Comparison of ENCODE assay signal across 25 cellular contexts in the genomic region with DNA sequence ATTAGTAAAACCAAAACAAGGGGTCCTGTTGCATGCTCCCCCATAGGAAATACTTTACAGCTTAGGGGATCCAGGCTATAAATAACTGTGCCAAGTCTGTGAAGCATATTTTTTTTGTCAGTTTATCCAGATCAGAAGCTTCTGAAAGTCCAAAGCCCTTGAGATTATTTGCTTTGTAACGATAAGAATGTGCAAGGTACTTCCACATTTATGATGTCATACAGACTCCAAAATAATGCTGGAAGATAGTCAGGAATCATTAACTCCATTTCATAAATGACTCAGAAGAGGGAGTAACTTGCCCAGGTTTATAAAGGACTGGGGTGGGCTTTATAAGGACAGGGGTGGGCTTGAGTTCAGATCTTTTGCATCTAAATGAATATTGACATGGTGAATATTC. TPM values are rescaled to one million over a fixed set of nuclear protein-coding genes. Genes with fewer than 3 reads are reported as not detected.
DNase-seq lines count a peak whose midpoint lies in the region; ATAC-seq, FAIRE-seq and TF ChIP-seq lines count a peak whose summit lies in the region.
"Had no signal": no experiment of that assay in that cellular context is flagged by ENCODE, and none has a peak within 500 bp of the region (broad histone marks: within the 10 kb centered on the region; RNA-seq: fewer than 3 reads in every experiment).

No MANE protein-coding gene starts in this region.

- no peak for TF ChIP-seq EP300 in HepG2 (IDR thresholded peaks at IDR 0.05; ENCODE audit: low read depth in 2 of 2, low read length in 2 of 2)
- TF ChIP-seq EP300 in HepG2 (CRISPR knock-in tag; IDR thresholded peaks at IDR 0.05; ENCODE audit: borderline replicate concordance) = no peak

- peaks cover 2% of the 10 kb centered on the region for H3K4me1 Mint-ChIP-seq in T-helper 17 cell
- H3K4me1 Mint-ChIP-seq: CD14-positive monocyte; CD8-positive, alpha-beta memory T cell; GM23338; H9 had no signal

- H3K4me1 ChIP-seq in HepG2 (ENCODE audit: insufficient read depth, low read length) (no peaks in the 10 kb centered on the region), right lobe of liver (no peaks in the 10 kb centered on the region), left lung (no peaks in the 10 kb centered on the region), upper lobe of right lung (no peaks in the 10 kb centered on the region)
- H3K4me1 ChIP-seq: A549; BLaER1 treated with 17β-estradiol and CSF1 and Interleukin-3, amounts not matched to agents 10 nM and 100 nM had no signal

- H3K27ac ChIP-seq in HepG2 (ENCODE audit: extremely low read length, insufficient read depth, low read length) (no peak overlapping the region), right lobe of liver (no peak overlapping the region), left lung (no peak overlapping the region), upper lobe of right lung (no peak overlapping the region)
- H3K27ac ChIP-seq: A549; BLaER1 treated with 17β-estradiol and CSF1 and Interleukin-3, amounts not matched to agents 10 nM and 100 nM had no signal

- no peak for ATAC-seq in HepG2
- ATAC-seq in right lobe of liver = no peak
- ATAC-seq in left lung = peak; percentile 79
- ATAC-seq in upper lobe of right lung = peak; percentile 51
- no peak for ATAC-seq in T-helper 17 cell
- ATAC-seq: A549, GM23338, HCT116 had no signal

- no peak overlapping the region for H3K4me3 Mint-ChIP-seq in T-helper 17 cell
- H3K4me3 Mint-ChIP-seq: CD14-positive monocyte; CD4-positive, alpha-beta T cell; CD8-positive, alpha-beta memory T cell; GM23338; H9 had no signal

- no peak overlapping the region for H3K4me3 ChIP-seq in HepG2 (replicated peaks in 1 of 3; ENCODE audit: insufficient read depth in 1 of 3, low read depth in 2 of 3, low read length in 3 of 3)
- H3K4me3 ChIP-seq in right lobe of liver = no peak overlapping the region
- H3K4me3 ChIP-seq in left lung = no peak overlapping the region
- no peak overlapping the region for H3K4me3 ChIP-seq in upper lobe of right lung
- H3K4me3 ChIP-seq: A549; BLaER1 treated with 17β-estradiol and CSF1 and Interleukin-3, amounts not matched to agents 10 nM and 100 nM; GM23338 had no signal

- H3K79me2 ChIP-seq in HepG2 (ENCODE audit: insufficient read depth, low read length) = no peaks in the 10 kb centered on the region

- no peaks in the 10 kb centered on the region for H3K36me3 Mint-ChIP-seq in T-helper 17 cell (ENCODE audit: low read depth)
- H3K36me3 Mint-ChIP-seq: CD14-positive monocyte; CD8-positive, alpha-beta memory T cell had no signal

- 7% methylated on average over 1 of the region's 1 CpG for WGBS in HepG2 (ENCODE audit: low lambda C conversion rate)
- 21% methylated on average over 1 of the region's 1 CpG for WGBS in right lobe of liver (ENCODE audit: insufficient coverage, low coverage, low lambda C conversion rate, missing lambda C conversion rate)

- H3K27me3 ChIP-seq in HepG2 (ENCODE audit: control insufficient read depth in 1 of 2, insufficient read depth in 2 of 2, low read length in 2 of 2) (peaks cover 0 to 21% of the 10 kb centered on the region in 2 experiments; a peak in 3 of 5 replicates), right lobe of liver (no peaks in the 10 kb centered on the region), left lung (no peaks in the 10 kb centered on the region), upper lobe of right lung (no peaks in the 10 kb centered on the region)
- H3K27me3 ChIP-seq: BE2C; BLaER1 treated with 17β-estradiol and CSF1 and Interleukin-3, amounts not matched to agents 10 nM and 100 nM had no signal

- intact Hi-C loops in HepG2 (cut with micrococcal nuclease; ENCODE audit: unreplicated experiment) (no loop called here), right lobe of liver (cut with DNase I) (no loop called here), left lung (cut with DNase I) (no loop called here), upper lobe of right lung (cut with DNase I) (no loop called here)

- no peak for TF ChIP-seq RAD21 in HepG2 (CRISPR knock-in tag; IDR thresholded peaks at IDR 0.05)

- CTCF ChIA-PET in HepG2 (lab: Yijun Ruan, JAX; ENCODE audit: low intra/inter-chr PET ratio, low total read pairs) = no interaction called here

- H3K27ac Mint-ChIP-seq in T-helper 17 cell = no peak overlapping the region
- H3K27ac Mint-ChIP-seq: CD14-positive monocyte; CD4-positive, alpha-beta T cell; CD8-positive, alpha-beta memory T cell; GM23338; H9 had no signal

- H3K27me3 Mint-ChIP-seq in T-helper 17 cell = peaks cover 23% of the 10 kb centered on the region

- in situ Hi-C loops in HepG2 (cut with HindIII; ENCODE audit: extremely low pct_ligation_motif_present, low pct_unique_long_range_greater_than_20kb) = no loop called here

- TF ChIP-seq POLR2A in HepG2 (IDR thresholded peaks at IDR 0.05; ENCODE audit: insufficient read depth in 1 of 2, low read depth in 2 of 2, low read length in 2 of 2) (no peak), right lobe of liver (IDR thresholded peaks at IDR 0.05) (no peak)

- no peaks in the 10 kb centered on the region for H3K9me3 ChIP-seq in HepG2 (ENCODE audit: low read length)
- H3K9me3 ChIP-seq in right lobe of liver = no peaks in the 10 kb centered on the region
- H3K9me3 ChIP-seq in left lung = no peaks in the 10 kb centered on the region
- H3K9me3 ChIP-seq in upper lobe of right lung = no peaks in the 10 kb centered on the region
- no peaks in the 10 kb centered on the region for H3K9me3 ChIP-seq in T-helper 17 cell (ENCODE audit: control insufficient read depth, low read length, poor library complexity, severe bottlenecking)
- H3K9me3 ChIP-seq: A549; BE2C; BLaER1 treated with 17β-estradiol and CSF1 and Interleukin-3, amounts not matched to agents 10 nM and 100 nM had no signal

- no peak overlapping the region for H3K4me2 ChIP-seq in HepG2 (ENCODE audit: low read depth, low read length)
- H3K4me2 ChIP-seq: A549; BLaER1 treated with 17β-estradiol and CSF1 and Interleukin-3, amounts not matched to agents 10 nM and 100 nM; GM23338 had no signal

- no peak overlapping the region for H3K9ac ChIP-seq in HepG2 (ENCODE audit: insufficient read depth, low read depth, low read length)
- H3K9ac ChIP-seq: BLaER1 treated with 17β-estradiol and CSF1 and Interleukin-3, amounts not matched to agents 10 nM and 100 nM had no signal

- POLR2A ChIA-PET in HepG2 (lab: Yijun Ruan, JAX) = interaction anchor here (1.2 kb wide), 1 partner anchor 28 kb away, joined by 3 read pairs; no protein-coding TSS in a partner anchor

- DNase-seq in HepG2 (ENCODE audit: low spot score) (no peak), right lobe of liver (no peak), left lung (no peak), upper lobe of right lung (no peak), T-helper 17 cell (no peak)
- DNase-seq in activated CD8-positive, alpha-beta memory T cell treated with anti-CD3 and anti-CD28 coated beads, Interleukin-2, amount 50 U/mL, for 48 hours = no peak
- DNase-seq: 8988T; ACHN; AML-193; BE2C; CD4-positive, alpha-beta T cell; CD8-positive, alpha-beta memory T cell; DMS 273 treated with DMSO at 0.1 percent for 48 hours; DND-41; H9 had no signal

- H4K20me1 ChIP-seq in HepG2 (ENCODE audit: insufficient read depth, low read length) = no peaks in the 10 kb centered on the region
- H4K20me1 ChIP-seq: BLaER1 treated with 17β-estradiol and CSF1 and Interleukin-3, amounts not matched to agents 10 nM and 100 nM had no signal

- no peak overlapping the region for H2AFZ ChIP-seq in HepG2 (ENCODE audit: low read length)
- H2AFZ ChIP-seq: GM23338 had no signal

- no peak for FAIRE-seq in HepG2 (lab: Jason Lieb, UNC)
- FAIRE-seq: A549, D721Med, G401.6, GM12892, GM19239 had no signal

- H3K36me3 ChIP-seq in HepG2 (replicated peaks in 1 of 2; ENCODE audit: control insufficient read depth in 1 of 2, insufficient read depth in 2 of 2, low read length in 2 of 2) = no peaks in the 10 kb centered on the region
- H3K36me3 ChIP-seq in right lobe of liver = no peaks in the 10 kb centered on the region
- H3K36me3 ChIP-seq in left lung = no peaks in the 10 kb centered on the region
- no peaks in the 10 kb centered on the region for H3K36me3 ChIP-seq in upper lobe of right lung
- H3K36me3 ChIP-seq: BE2C; BLaER1 treated with 17β-estradiol and CSF1 and Interleukin-3, amounts not matched to agents 10 nM and 100 nM had no signal

- TF ChIP-seq CTCF in HepG2 (CRISPR knock-in tag; IDR thresholded peaks at IDR 0.05) = no peak
- TF ChIP-seq CTCF in right lobe of liver (IDR thresholded peaks at IDR 0.05) = no peak
- TF ChIP-seq CTCF in left lung (IDR thresholded peaks at IDR 0.05) = no peak
- no peak for TF ChIP-seq CTCF in upper lobe of right lung (IDR thresholded peaks at IDR 0.05)

- BruUV-seq in HepG2 (replicated peaks; lab: Mats Ljungman, UMichigan) = no TSS peak

RNA-seq across cellular contexts. Expression of a gene that starts 29.3 kb away (rescaled TPM):
- total RNA-seq in HepG2 (2016; rRNA removed; fragmentation: Illumina TruSeq; extraction: Trizol) (37.4 and 39.9 TPM in 2 replicates), right lobe of liver (10 to 100 TPM in 5 of 6 experiments, 1 to 10 TPM in 1; 9.2 to 21.5 (median 12.8) TPM), left lung (10 to 100 TPM; 19.6 to 20.3 TPM), upper lobe of right lung (22.4 TPM), T-helper 17 cell (10 to 100 TPM in 1 of 2 donors, 1 to 10 TPM in 1; 8.7 to 10.1 TPM)
- total RNA-seq in HepG2 (2016; cell fraction: cytosol; rRNA removed; fragmentation: Illumina TruSeq; extraction: Trizol; ENCODE audit: low read depth) = 15.3 and 17.0 TPM in 2 replicates
- 34.6 and 37.8 TPM in 2 replicates for total RNA-seq in HepG2 (2016; cell fraction: insoluble cytoplasmic fraction; rRNA removed; fragmentation: Illumina TruSeq; extraction: Trizol)
- total RNA-seq in HepG2 (2016; cell fraction: membrane; rRNA removed; fragmentation: Illumina TruSeq; extraction: Trizol) = 32.5 and 33.9 TPM in 2 replicates
- total RNA-seq in HepG2 (2016; cell fraction: nucleus; rRNA removed; fragmentation: Illumina TruSeq; extraction: Trizol) = 32.4 and 33.3 TPM in 2 replicates
- 22.8 and 27.4 TPM in 2 replicates for polyA plus RNA-seq in HepG2 (2011; rRNA removed)
- polyA plus RNA-seq in HepG2 (2011; cell fraction: cytosol; rRNA removed) = 14.4 and 20.5 TPM in 2 replicates
- 6.1 and 7.8 TPM in 2 replicates for polyA plus RNA-seq in HepG2 (2011; cell fraction: nucleus; rRNA removed)
- polyA plus RNA-seq in HepG2 (2012) = 19.2 and 23.3 TPM in 2 replicates
- polyA plus RNA-seq in HepG2 (2016; cell fraction: cytosol; fragmentation: Illumina TruSeq; extraction: Trizol; ENCODE audit: low read depth) = 14.0 and 14.5 TPM in 2 replicates
- polyA plus RNA-seq in HepG2 (2016; cell fraction: insoluble cytoplasmic fraction; fragmentation: Illumina TruSeq; extraction: Trizol; ENCODE audit: low read depth) = 36.2 and 44.0 TPM in 2 replicates
- polyA plus RNA-seq in HepG2 (2016; cell fraction: membrane; fragmentation: Illumina TruSeq; extraction: Trizol; ENCODE audit: low read depth) = 23.0 and 23.2 TPM in 2 replicates
- 55.4 and 58.2 TPM in 2 replicates for polyA plus RNA-seq in HepG2 (2016; cell fraction: nucleus; fragmentation: Illumina TruSeq; extraction: Trizol; ENCODE audit: insufficient read depth, low read depth)
- 5.4 and 8.6 TPM in 2 replicates for polyA minus RNA-seq in HepG2 (2011; rRNA and poly(A)+ RNA removed; ENCODE audit: low replicate concordance)
- polyA minus RNA-seq in HepG2 (2011; cell fraction: cytosol; rRNA and poly(A)+ RNA removed) = 14.2 and 16.1 TPM in 2 replicates
- polyA minus RNA-seq in HepG2 (2011; cell fraction: nucleus; rRNA and poly(A)+ RNA removed) = 12.5 and 18.0 TPM in 2 replicates

RNA-seq across cellular contexts. Expression of a gene that starts 58.2 kb away (rescaled TPM):
- total RNA-seq in HepG2 (2016; rRNA removed; fragmentation: Illumina TruSeq; extraction: Trizol) (not detected in 2 replicates), right lobe of liver (not detected), left lung (not detected), upper lobe of right lung (not detected), T-helper 17 cell (not detected)
- total RNA-seq in HepG2 (2016; cell fraction: cytosol; rRNA removed; fragmentation: Illumina TruSeq; extraction: Trizol; ENCODE audit: low read depth) = not detected in 2 replicates
- total RNA-seq in HepG2 (2016; cell fraction: insoluble cytoplasmic fraction; rRNA removed; fragmentation: Illumina TruSeq; extraction: Trizol) = not detected in 2 replicates
- not detected in 2 replicates for total RNA-seq in HepG2 (2016; cell fraction: membrane; rRNA removed; fragmentation: Illumina TruSeq; extraction: Trizol)
- total RNA-seq in HepG2 (2016; cell fraction: nucleus; rRNA removed; fragmentation: Illumina TruSeq; extraction: Trizol) = not detected in 2 replicates
- not detected in 2 replicates for polyA plus RNA-seq in HepG2 (2011; rRNA removed)
- not detected in 2 replicates for polyA plus RNA-seq in HepG2 (2011; cell fraction: cytosol; rRNA removed)
- polyA plus RNA-seq in HepG2 (2011; cell fraction: nucleus; rRNA removed) = not detected in 2 replicates
- polyA plus RNA-seq in HepG2 (2012) = 0.16 and 0.17 TPM in 2 replicates
- polyA plus RNA-seq in HepG2 (2016; cell fraction: cytosol; fragmentation: Illumina TruSeq; extraction: Trizol; ENCODE audit: low read depth) = not detected in 2 replicates
- polyA plus RNA-seq in HepG2 (2016; cell fraction: insoluble cytoplasmic fraction; fragmentation: Illumina TruSeq; extraction: Trizol; ENCODE audit: low read depth) = not detected in 2 replicates
- not detected in 2 replicates for polyA plus RNA-seq in HepG2 (2016; cell fraction: membrane; fragmentation: Illumina TruSeq; extraction: Trizol; ENCODE audit: low read depth)
- polyA plus RNA-seq in HepG2 (2016; cell fraction: nucleus; fragmentation: Illumina TruSeq; extraction: Trizol; ENCODE audit: insufficient read depth, low read depth) = not detected in 2 replicates
- polyA minus RNA-seq in HepG2 (2011; rRNA and poly(A)+ RNA removed; ENCODE audit: low replicate concordance) = not detected in 2 replicates
- not detected in 2 replicates for polyA minus RNA-seq in HepG2 (2011; cell fraction: cytosol; rRNA and poly(A)+ RNA removed)
- not detected in 2 replicates for polyA minus RNA-seq in HepG2 (2011; cell fraction: nucleus; rRNA and poly(A)+ RNA removed)
- total RNA-seq: CD4-positive, alpha-beta T cell; CD8-positive, alpha-beta memory T cell; GM23338; H4; H9 had no signal
- polyA plus RNA-seq: A549, CD14-positive monocyte, GM23338 had no signal

Comparison
In these comparisons a context has a peak if more than half of its experiments do, and no peak if none do; other contexts are left out.
1. ATAC-seq: peak in left lung (single experiment) and upper lobe of right lung (single experiment); none in HepG2 (single experiment), right lobe of liver (0 of 4) and T-helper 17 cell (single experiment).